Comparison of ENCODE assay signal across 17 cellular contexts in the genomic region with DNA sequence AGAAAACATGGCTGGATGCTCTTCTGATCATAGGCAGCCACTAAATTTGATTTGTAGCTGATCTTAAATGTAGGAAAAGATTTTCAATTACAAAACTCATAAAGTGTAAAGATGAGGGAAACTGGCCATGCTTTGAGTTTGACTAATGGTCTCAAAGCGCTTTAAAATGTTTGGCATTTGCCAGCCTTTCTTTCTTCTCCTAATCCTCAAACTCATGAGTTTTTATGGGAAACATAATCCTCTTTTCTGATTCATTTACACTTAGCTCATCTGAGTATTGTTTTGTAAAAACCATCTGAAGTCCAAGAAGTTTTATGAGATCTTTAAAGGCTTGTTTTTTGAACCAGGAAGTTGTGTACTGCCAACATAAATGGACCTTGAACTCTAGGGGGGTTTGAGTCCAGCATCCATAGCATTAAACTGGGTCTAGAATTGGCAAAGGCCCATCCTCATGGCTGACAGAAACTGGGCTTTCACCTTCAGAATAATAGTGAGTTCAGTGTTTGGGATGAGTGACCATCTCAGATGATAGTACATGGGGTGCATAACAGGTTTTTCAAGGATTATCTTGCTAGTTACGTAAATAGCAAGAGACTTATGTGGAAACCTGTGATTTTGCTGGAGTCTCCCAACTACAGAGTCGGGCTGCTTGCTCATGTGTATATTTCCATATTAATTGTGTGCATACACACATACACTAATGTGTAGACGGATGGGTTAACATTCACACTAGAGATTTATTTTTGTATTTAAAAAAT.
"Had no signal": no experiment of that assay in that cellular context is flagged by ENCODE, and none has a peak within 500 bp of the region (broad histone marks: within the 10 kb centered on the region; RNA-seq: fewer than 3 reads in every experiment).

No MANE protein-coding gene starts in this region.

- ATAC-seq: effector memory CD8-positive, alpha-beta T cell; lower lobe of right lung; stimulated activated naive B cell treated with anti-CD40 and anti-IgM and Interleukin-4, amounts not matched to agents 10 μg/mL and 1 μg/mL and 100 μg/mL, for 72 hours had no signal

- H3K4me1 Mint-ChIP-seq: activated CD4-positive, alpha-beta T cell treated with anti-CD3 and anti-CD28 coated beads, Interleukin-2, amount 10 ng/mL, durations not matched to agents 7 days and 5 days; central memory CD8-positive, alpha-beta T cell; naive B cell had no signal

- H3K4me3 Mint-ChIP-seq: activated CD4-positive, alpha-beta T cell treated with anti-CD3 and anti-CD28 coated beads, Interleukin-2, amount 10 ng/mL, durations not matched to agents 7 days and 5 days; activated naive CD4-positive, alpha-beta T cell treated with anti-CD3 and anti-CD28 coated beads, Interleukin-2, amount 10 ng/mL, durations not matched to agents 7 days and 5 days; central memory CD8-positive, alpha-beta T cell; effector memory CD8-positive, alpha-beta T cell; stimulated activated naive B cell treated with anti-CD40 and anti-IgM and Interleukin-4, amounts not matched to agents 10 μg/mL and 1 μg/mL and 100 μg/mL, for 72 hours had no signal

- DNase-seq: activated CD4-positive, alpha-beta T cell treated with anti-CD3 and anti-CD28 coated beads, Interleukin-2, amount 10 ng/mL, durations not matched to agents 7 days and 5 days; activated CD4-positive, CD25-positive, alpha-beta regulatory T cell; activated CD8-positive, alpha-beta memory T cell treated with anti-CD3 and anti-CD28 coated beads for 24 hours; activated naive CD4-positive, alpha-beta T cell treated with anti-CD3 and anti-CD28 coated beads, Interleukin-2, amount 10 ng/mL, durations not matched to agents 7 days and 5 days; activated T-cell treated with anti-CD3 and anti-CD28 coated beads for 4 hours; cortex of kidney; effector memory CD8-positive, alpha-beta T cell; erythroblast; lower lobe of right lung; naive B cell; posterior cingulate gyrus; right cardiac atrium; stimulated activated CD4-positive, alpha-beta T cell treated with anti-CD3 and anti-CD28 coated beads, Interleukin-2, amount 100 ng/mL, for 24 hours; stimulated activated naive B cell treated with anti-CD40 and anti-IgM and Interleukin-4, amounts not matched to agents 10 μg/mL and 1 μg/mL and 100 μg/mL, for 72 hours had no signal

- H3K36me3 Mint-ChIP-seq: activated naive CD4-positive, alpha-beta T cell treated with anti-CD3 and anti-CD28 coated beads, Interleukin-2, amount 10 ng/mL, durations not matched to agents 7 days and 5 days; naive B cell; stimulated activated naive B cell treated with anti-CD40 and anti-IgM and Interleukin-4, amounts not matched to agents 10 μg/mL and 1 μg/mL and 100 μg/mL, for 72 hours had no signal

- H3K27ac Mint-ChIP-seq: activated CD4-positive, alpha-beta T cell treated with anti-CD3 and anti-CD28 coated beads, Interleukin-2, amount 10 ng/mL, durations not matched to agents 7 days and 5 days; activated naive CD4-positive, alpha-beta T cell treated with anti-CD3 and anti-CD28 coated beads, Interleukin-2, amount 10 ng/mL, durations not matched to agents 7 days and 5 days; activated T-helper 2 cell treated with anti-CD3 and anti-CD28 coated beads, Interferon-gamma antibody, Interleukin-2, Interleukin-4, amounts not matched to agents 10 μg/mL and 5 μg/mL and 100 μg/mL, durations not matched to agents 14 hours and 24 hours and 36 hours; effector memory CD8-positive, alpha-beta T cell; naive B cell; stimulated activated naive B cell treated with anti-CD40 and anti-IgM and Interleukin-4, amounts not matched to agents 10 μg/mL and 1 μg/mL and 100 μg/mL, for 72 hours had no signal

- H3K27ac ChIP-seq: lower lobe of right lung, tibial nerve had no signal

- H3K9me3 Mint-ChIP-seq: activated CD4-positive, alpha-beta T cell treated with anti-CD3 and anti-CD28 coated beads, Interleukin-2, amount 10 ng/mL, durations not matched to agents 7 days and 5 days; activated naive CD4-positive, alpha-beta T cell treated with anti-CD3 and anti-CD28 coated beads, Interleukin-2, amount 10 ng/mL, durations not matched to agents 7 days and 5 days; activated T-helper 2 cell treated with anti-CD3 and anti-CD28 coated beads, Interferon-gamma antibody, Interleukin-2, Interleukin-4, amounts not matched to agents 10 μg/mL and 5 μg/mL and 100 μg/mL, durations not matched to agents 14 hours and 24 hours and 36 hours; central memory CD8-positive, alpha-beta T cell; effector memory CD8-positive, alpha-beta T cell; stimulated activated naive B cell treated with anti-CD40 and anti-IgM and Interleukin-4, amounts not matched to agents 10 μg/mL and 1 μg/mL and 100 μg/mL, for 72 hours had no signal
